In genomic region chr14:32764131-32764530, GRCh38 we compare ENCODE assay signal across 14 cellular contexts.
DNase-seq lines count a peak whose midpoint lies in the region; ATAC-seq and TF ChIP-seq lines count a peak whose summit lies in the region.
"Had no signal": no experiment of that assay in that cellular context is flagged by ENCODE, and none has a peak within 500 bp of the region (broad histone marks: within the 10 kb centered on the region; RNA-seq: fewer than 3 reads in every experiment).

No MANE protein-coding gene starts in this region.

- H3K36me3 ChIP-seq in SK-N-SH (replicated peaks in 1 of 2; ENCODE audit: control insufficient read depth in 1 of 2, insufficient read depth in 2 of 2, low read length in 1 of 2) (peaks cover 0 to 3% of the 10 kb centered on the region in 2 experiments), breast epithelium (no peaks in the 10 kb centered on the region)
- H3K36me3 ChIP-seq: BLaER1 treated with 17β-estradiol and CSF1 and Interleukin-3, amounts not matched to agents 10 nM and 100 nM had no signal

- peaks cover 0 to 14% of the 10 kb centered on the region in 2 experiments; a peak in 2 of 4 replicates for H3K4me1 ChIP-seq in SK-N-SH (ENCODE audit: control insufficient read depth in 1 of 2, insufficient read depth in 2 of 2, low read depth in 1 of 2, low read length in 1 of 2)
- no peaks in the 10 kb centered on the region for H3K4me1 ChIP-seq in breast epithelium
- H3K4me1 ChIP-seq: BLaER1 treated with 17β-estradiol and CSF1 and Interleukin-3, amounts not matched to agents 10 nM and 100 nM had no signal

- H3K27me3 ChIP-seq in SK-N-SH (ENCODE audit: insufficient read depth): no peaks in the 10 kb centered on the region
- no peaks in the 10 kb centered on the region for H3K27me3 ChIP-seq in breast epithelium
- H3K27me3 ChIP-seq: BLaER1 treated with 17β-estradiol and CSF1 and Interleukin-3, amounts not matched to agents 10 nM and 100 nM had no signal

- H3K9me3 ChIP-seq in SK-N-SH (no peaks in the 10 kb centered on the region), breast epithelium (no peaks in the 10 kb centered on the region)
- H3K9me3 ChIP-seq: BLaER1 treated with 17β-estradiol and CSF1 and Interleukin-3, amounts not matched to agents 10 nM and 100 nM had no signal

- peak overlapping the region; percentile 34; the same call in 1 of the 2 replicates for H3K4me2 ChIP-seq in SK-N-SH
- H3K4me2 ChIP-seq: BLaER1 treated with 17β-estradiol and CSF1 and Interleukin-3, amounts not matched to agents 10 nM and 100 nM; PC-9 had no signal

- TF ChIP-seq POLR2A in breast epithelium (IDR thresholded peaks at IDR 0.05): no peak

- H3K9ac ChIP-seq in SK-N-SH: peak overlapping the region; percentile 26; the same call in 1 of the 2 replicates
- H3K9ac ChIP-seq: BLaER1 treated with 17β-estradiol and CSF1 and Interleukin-3, amounts not matched to agents 10 nM and 100 nM had no signal

- CTCF ChIA-PET in SK-N-SH (lab: Yijun Ruan, JAX): no interaction called here

- H4K20me1 ChIP-seq in SK-N-SH (ENCODE audit: insufficient read depth): no peaks in the 10 kb centered on the region
- H4K20me1 ChIP-seq: BLaER1 treated with 17β-estradiol and CSF1 and Interleukin-3, amounts not matched to agents 10 nM and 100 nM had no signal

- TF ChIP-seq RAD21 in SK-N-SH (IDR thresholded peaks at IDR 0.05; ENCODE audit: low read length): no peak

- no peak for DNase-seq in SK-N-SH
- peak; percentile 74 for DNase-seq in astrocyte of the spinal cord (ENCODE audit: low read depth, low spot score)
- DNase-seq in hepatic stellate cell (ENCODE audit: low spot score): peak; percentile 4
- peak; percentile 31 for DNase-seq in smooth muscle cell of the brain vasculature (ENCODE audit: low read depth, low spot score)
- no peak for DNase-seq in breast epithelium (ENCODE audit: low spot score in 2 of 2)
- DNase-seq: CD8-positive, alpha-beta memory T cell; NCI-H187 treated with DMSO at 0.1 percent for 48 hours; NCI-H446; NCI-H748 treated with DMSO at 0.1 percent for 48 hours; PC-9 had no signal

- H3K4me3 ChIP-seq in SK-N-SH (ENCODE audit: low read depth in 2 of 2, low read length in 1 of 2) (no peak overlapping the region), astrocyte of the spinal cord (ENCODE audit: low read depth, low read length) (no peak overlapping the region), breast epithelium (no peak overlapping the region)
- H3K4me3 ChIP-seq: BLaER1 treated with 17β-estradiol and CSF1 and Interleukin-3, amounts not matched to agents 10 nM and 100 nM; PC-9 had no signal

- TF ChIP-seq EP300 in SK-N-SH (IDR thresholded peaks at IDR 0.05; ENCODE audit: borderline replicate concordance in 1 of 2, low read depth in 1 of 2, low read length in 1 of 2): no peak

- H3F3A ChIP-seq in SK-N-SH (replicated peaks; ENCODE audit: insufficient read depth): peaks cover 34% of the 10 kb centered on the region

- no peak overlapping the region for H2AFZ ChIP-seq in SK-N-SH (ENCODE audit: low read depth)
- H2AFZ ChIP-seq: PC-9 had no signal

- no peak for ATAC-seq in SK-N-SH treated with all-trans-retinoic acid at 6 μM for 48 hours
- no peak for ATAC-seq in GM19455 (IDR thresholded peaks at IDR 0.05; ENCODE audit: unreplicated experiment)
- ATAC-seq in HG02763 (IDR thresholded peaks at IDR 0.05; ENCODE audit: unreplicated experiment): no peak

- peak overlapping the region in 1 of 2 experiments; percentile 87; a peak in 2 of 4 replicates for H3K27ac ChIP-seq in SK-N-SH (ENCODE audit: low read depth in 2 of 2, low read length in 1 of 2)
- no peak overlapping the region for H3K27ac ChIP-seq in breast epithelium
- H3K27ac ChIP-seq: BLaER1 treated with 17β-estradiol and CSF1 and Interleukin-3, amounts not matched to agents 10 nM and 100 nM; PC-9 had no signal

- intact Hi-C loops in breast epithelium (cut with DNase I; ENCODE audit: low total_unique reads): no loop called here

- in situ Hi-C loops in astrocyte of the spinal cord (cut with HindIII; ENCODE audit: low sequenced_read_pairs): no loop called here

- no peaks in the 10 kb centered on the region for H3K79me2 ChIP-seq in SK-N-SH (ENCODE audit: insufficient read depth)

- no peaks in the 10 kb centered on the region for H3K9me2 ChIP-seq in SK-N-SH

- no peak for TF ChIP-seq CTCF in SK-N-SH (IDR thresholded peaks at IDR 0.05)
- no peak for TF ChIP-seq CTCF in astrocyte of the spinal cord (IDR thresholded peaks at IDR 0.05; ENCODE audit: low read depth, low read length)
- TF ChIP-seq CTCF in breast epithelium (IDR thresholded peaks at IDR 0.05): no peak

- POLR2A ChIA-PET in SK-N-SH (lab: Yijun Ruan, JAX): no interaction called here

TF ChIP-seq in SK-N-SH, 30 proteins besides CTCF, POLR2A, EP300 and RAD21:
- TF ChIP-seq TEAD4 (IDR thresholded peaks at IDR 0.05; ENCODE audit: borderline replicate concordance, insufficient read depth) (0 out of 2 replicates have a peak, but pooled peaks have one; percentile 11), TCF12 (IDR thresholded peaks at IDR 0.05) (0 out of 2 replicates have a peak, but pooled peaks have one; percentile 6), GATA2 (CRISPR knock-in tag; IDR thresholded peaks at IDR 0.05) (no peak)
TF ChIP-seq in SK-N-SH: peak in this region for 2.

TF ChIP-seq in SK-N-SH treated with all-trans-retinoic acid at 6 μM for 48 hours, 23 proteins besides CTCF, POLR2A, EP300 and RAD21 (continues in another document):
- TF ChIP-seq CSRNP3 (CRISPR knock-in tag; IDR thresholded peaks at IDR 0.05) (no peak), RARB (CRISPR knock-in tag; IDR thresholded peaks at IDR 0.05) (no peak), SNAI2 (CRISPR knock-in tag; IDR thresholded peaks at IDR 0.05) (no peak), GLIS3 (CRISPR knock-in tag; IDR thresholded peaks at IDR 0.05) (no peak), TSHZ2 (CRISPR knock-in tag; IDR thresholded peaks at IDR 0.05) (no peak), ZNF70 (CRISPR knock-in tag; IDR thresholded peaks at IDR 0.05) (no peak), CSDC2 (CRISPR knock-in tag; IDR thresholded peaks at IDR 0.05) (no peak), ZNF565 (CRISPR knock-in tag; conservative IDR thresholded peaks at IDR 0.05; ENCODE audit: low read depth) (no peak), ZNF8 (CRISPR knock-in tag; IDR thresholded peaks at IDR 0.05) (no peak)
- TF ChIP-seq, protein P1, sequence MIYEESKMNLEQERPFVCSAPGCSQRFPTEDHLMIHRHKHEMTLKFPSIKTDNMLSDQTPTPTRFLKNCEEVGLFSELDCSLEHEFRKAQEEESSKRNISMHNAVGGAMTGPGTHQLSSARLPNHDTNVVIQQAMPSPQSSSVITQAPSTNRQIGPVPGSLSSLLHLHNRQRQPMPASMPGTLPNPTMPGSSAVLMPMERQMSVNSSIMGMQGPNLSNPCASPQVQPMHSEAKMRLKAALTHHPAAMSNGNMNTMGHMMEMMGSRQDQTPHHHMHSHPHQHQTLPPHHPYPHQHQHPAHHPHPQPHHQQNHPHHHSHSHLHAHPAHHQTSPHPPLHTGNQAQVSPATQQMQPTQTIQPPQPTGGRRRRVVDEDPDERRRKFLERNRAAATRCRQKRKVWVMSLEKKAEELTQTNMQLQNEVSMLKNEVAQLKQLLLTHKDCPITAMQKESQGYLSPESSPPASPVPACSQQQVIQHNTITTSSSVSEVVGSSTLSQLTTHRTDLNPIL (CRISPR knock-in tag; IDR thresholded peaks at IDR 0.05; ENCODE audit: low read depth): no peak

Comparison
In these comparisons a context has a peak if more than half of its experiments do, and no peak if none do; other contexts are left out.
1. DNase-seq: peak in astrocyte of the spinal cord (single experiment), hepatic stellate cell (single experiment) and smooth muscle cell of the brain vasculature (single experiment); none in SK-N-SH (single experiment) and breast epithelium (0 of 2).